Comparison of ENCODE assay signal across 22 cellular contexts in the genomic region with DNA sequence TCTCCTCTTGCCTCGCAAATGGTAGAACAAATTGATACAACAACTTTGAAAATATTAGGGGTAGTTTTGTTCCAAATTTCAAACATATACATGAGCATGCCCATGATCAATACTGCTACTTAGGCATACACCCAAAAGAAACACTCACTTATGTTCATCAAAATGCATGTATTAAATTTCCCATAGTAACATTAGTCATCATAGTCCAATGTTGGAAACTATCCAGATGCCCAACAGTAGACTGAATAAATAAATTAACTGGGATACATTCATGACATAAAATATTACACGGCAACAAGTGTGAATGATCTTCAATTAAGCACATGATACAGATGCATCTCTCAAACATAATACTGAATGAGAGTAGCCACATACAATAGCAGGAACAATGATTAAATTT.
"Had no signal": no experiment of that assay in that cellular context is flagged by ENCODE, and none has a peak within 500 bp of the region (broad histone marks: within the 10 kb centered on the region; RNA-seq: fewer than 3 reads in every experiment).

No MANE protein-coding gene starts in this region.

- H3K4me1 Mint-ChIP-seq: naive B cell; nephron progenitor cell; stimulated activated memory B cell treated with anti-CD40 and anti-IgM and Interleukin-4, amounts not matched to agents 10 μg/mL and 1 μg/mL and 100 μg/mL, for 72 hours had no signal

- H3K27me3 ChIP-seq: esophagus muscularis mucosa, foreskin keratinocyte, right lobe of liver, spleen, tibial artery, upper lobe of left lung, vagina had no signal

- H3K9me3 Mint-ChIP-seq: nephron progenitor cell had no signal

- ATAC-seq: foreskin keratinocyte; left colon; left ventricle myocardium superior; psoas muscle; right lobe of liver; stimulated activated memory B cell treated with anti-CD40 and anti-IgM and Interleukin-4, amounts not matched to agents 10 μg/mL and 1 μg/mL and 100 μg/mL, for 72 hours had no signal

- H3K4me3 Mint-ChIP-seq: naive B cell; nephron progenitor cell; stimulated activated memory B cell treated with anti-CD40 and anti-IgM and Interleukin-4, amounts not matched to agents 10 μg/mL and 1 μg/mL and 100 μg/mL, for 72 hours; stimulated activated naive CD8-positive, alpha-beta T cell treated with anti-CD3 and anti-CD28 coated beads, Interleukin-15, Interleukin-2, amounts not matched to agents 100 ng/mL and 50 ng/mL, for 24 hours had no signal

- H3K36me3 Mint-ChIP-seq: naive B cell; stimulated activated memory B cell treated with anti-CD40 and anti-IgM and Interleukin-4, amounts not matched to agents 10 μg/mL and 1 μg/mL and 100 μg/mL, for 72 hours had no signal

- H3K27me3 Mint-ChIP-seq: naive B cell; stimulated activated memory B cell treated with anti-CD40 and anti-IgM and Interleukin-4, amounts not matched to agents 10 μg/mL and 1 μg/mL and 100 μg/mL, for 72 hours; stimulated activated naive CD8-positive, alpha-beta T cell treated with anti-CD3 and anti-CD28 coated beads, Interleukin-15, Interleukin-2, amounts not matched to agents 100 ng/mL and 50 ng/mL, for 24 hours had no signal

- DNase-seq: effector memory CD4-positive, alpha-beta T cell; left colon; left ventricle myocardium superior; mesendoderm; naive B cell; nephron progenitor cell; psoas muscle; retina; right lobe of liver; spleen; stimulated activated CD4-positive, alpha-beta T cell treated with anti-CD3 and anti-CD28 coated beads, Interleukin-15, amount 100 ng/mL, for 24 hours; stimulated activated CD4-positive, alpha-beta T cell treated with anti-CD3 and anti-CD28 coated beads, Interleukin-1b, Interleukin-23, amount 100 ng/mL, for 48 hours; stimulated activated CD4-positive, alpha-beta T cell treated with anti-CD3 and anti-CD28 coated beads, Interleukin-4, amount 100 ng/mL, for 24 hours; tibial artery; upper lobe of left lung had no signal

- H3K9me3 ChIP-seq: esophagus muscularis mucosa, psoas muscle, right lobe of liver, tibial artery, upper lobe of left lung, vagina had no signal

- H3K4me3 ChIP-seq: esophagus muscularis mucosa, lung, psoas muscle, right lobe of liver, spleen, tibial artery, upper lobe of left lung, vagina had no signal

- H3K4me1 ChIP-seq: esophagus muscularis mucosa, foreskin keratinocyte, psoas muscle, right lobe of liver, spleen, tibial artery, upper lobe of left lung, vagina had no signal

- H3K27ac ChIP-seq: epithelial cell of prostate, esophagus muscularis mucosa, foreskin keratinocyte, psoas muscle, right lobe of liver, spleen, tibial artery, upper lobe of left lung, vagina had no signal

- H3K27ac Mint-ChIP-seq: naive B cell; nephron progenitor cell; stimulated activated memory B cell treated with anti-CD40 and anti-IgM and Interleukin-4, amounts not matched to agents 10 μg/mL and 1 μg/mL and 100 μg/mL, for 72 hours; stimulated activated naive CD8-positive, alpha-beta T cell treated with anti-CD3 and anti-CD28 coated beads, Interleukin-15, Interleukin-2, amounts not matched to agents 100 ng/mL and 50 ng/mL, for 24 hours had no signal

- H3K36me3 ChIP-seq: esophagus muscularis mucosa, right lobe of liver, spleen, tibial artery, upper lobe of left lung, vagina had no signal
